ENCODE assay signal across 8 cellular contexts in genomic region chr9:136261686-136262430, GRCh38. TPM values are rescaled to one million over a fixed set of nuclear protein-coding genes. Genes with fewer than 3 reads are reported as not detected.
"Had no signal": no experiment of that assay in that cellular context is flagged by ENCODE, and none has a peak within 500 bp of the region (broad histone marks: within the 10 kb centered on the region; RNA-seq: fewer than 3 reads in every experiment).

No MANE protein-coding gene starts in this region.

- H3K4me2 ChIP-seq: GM23338 had no signal

- ATAC-seq: GM23338, HepG2, K562 had no signal

- DNase-seq: H9, HCEC 1CT had no signal

- H3K4me3 ChIP-seq: GM23338, K562 had no signal

- H3K27ac ChIP-seq: HL-60 had no signal

- H2AFZ ChIP-seq: GM23338 had no signal

RNA-seq across cellular contexts. Expression of gene CCDC187, which starts 42.0 kb away (rescaled TPM):
- total RNA-seq: H1, K562 had no signal
- polyA plus RNA-seq: GM23338, K562 had no signal

RNA-seq across cellular contexts. Expression of gene LHX3, which starts 56.9 kb away (rescaled TPM):
- total RNA-seq: GM23338, H1, H9, HepG2, HT1080 had no signal
- polyA plus RNA-seq: HepG2, K562 had no signal
